In the genomic region with DNA sequence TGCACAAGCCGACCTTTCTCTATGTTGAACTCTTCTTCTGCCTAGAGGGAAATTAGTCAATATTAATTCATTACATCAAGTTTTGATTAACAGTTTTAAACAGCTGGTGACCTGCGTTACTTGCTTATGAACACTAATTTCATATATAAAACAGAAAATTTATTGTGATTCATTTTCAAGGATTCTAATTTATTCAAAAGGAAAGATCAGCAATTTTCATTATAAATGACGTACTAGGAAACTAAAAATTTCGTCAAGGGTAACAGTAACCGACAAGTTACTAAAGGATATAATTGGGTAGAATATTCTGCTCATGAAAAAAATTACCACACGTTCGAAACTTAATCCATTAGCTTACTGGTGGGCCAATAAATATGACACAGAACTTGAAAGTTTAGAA, we compare ENCODE assay signal across 30 cellular contexts. TPM values are rescaled to one million over a fixed set of nuclear protein-coding genes. Genes with fewer than 3 reads are reported as not detected.
"Had no signal": no experiment of that assay in that cellular context is flagged by ENCODE, and none has a peak within 500 bp of the region (broad histone marks: within the 10 kb centered on the region; RNA-seq: fewer than 3 reads in every experiment).

No MANE protein-coding gene starts in this region.

- H3K27ac Mint-ChIP-seq: dendritic cell treated with granulocyte-macrophage colony-stimulating factor and Interleukin-4, amounts not matched to agents 40 ng/mL and 50 ng/mL, for 4 days; effector memory CD8-positive, alpha-beta T cell; endodermal cell; mesothelial cell of epicardium had no signal

- H3K27me3 ChIP-seq: colonic mucosa, esophagus squamous epithelium, gastrocnemius medialis, heart right ventricle, left lung had no signal

- FAIRE-seq: endometrium, islet of Langerhans, keratinocyte had no signal

- H3K9me3 ChIP-seq: colonic mucosa, esophagus squamous epithelium, gastrocnemius medialis, heart right ventricle, left lung, lower lobe of right lung, mucosa of descending colon had no signal

- H3K4me3 Mint-ChIP-seq: dendritic cell treated with granulocyte-macrophage colony-stimulating factor and Interleukin-4, amounts not matched to agents 40 ng/mL and 50 ng/mL, for 4 days; effector memory CD8-positive, alpha-beta T cell; endodermal cell; mesothelial cell of epicardium had no signal

- ATAC-seq: effector memory CD8-positive, alpha-beta T cell; esophagus mucosa; gastrocnemius medialis; heart right ventricle; left cardiac atrium; left lung; left ventricle myocardium superior; lower lobe of right lung; mucosa of descending colon had no signal

- H3K4me3 ChIP-seq: colonic mucosa, esophagus squamous epithelium, gastrocnemius medialis, heart right ventricle, left lung, lower lobe of right lung, mucosa of descending colon had no signal

- DNase-seq: colonic mucosa; cortex of kidney; effector CD8-positive, alpha-beta T cell; effector memory CD8-positive, alpha-beta T cell; endodermal cell; erythroblast; esophagus squamous epithelium; foreskin fibroblast; foreskin melanocyte; gastrocnemius medialis; glutamatergic neuron; heart right ventricle; hippocampal formation; left cardiac atrium; left lung; left ventricle myocardium superior; lower lobe of right lung; mesenchymal stem cell; mucosa of descending colon had no signal

- H3K4me1 Mint-ChIP-seq: mesothelial cell of epicardium had no signal

- H3K27ac ChIP-seq: colonic mucosa, epithelial cell of prostate, esophagus squamous epithelium, gastrocnemius medialis, heart right ventricle, left lung, lower lobe of right lung had no signal

- H3K9me3 Mint-ChIP-seq: dendritic cell treated with granulocyte-macrophage colony-stimulating factor and Interleukin-4, amounts not matched to agents 40 ng/mL and 50 ng/mL, for 4 days; effector memory CD8-positive, alpha-beta T cell; endodermal cell; mesothelial cell of epicardium had no signal

- H3K4me1 ChIP-seq: colonic mucosa, esophagus squamous epithelium, gastrocnemius medialis, left lung, lower lobe of right lung had no signal

- H3K27me3 Mint-ChIP-seq: dendritic cell treated with granulocyte-macrophage colony-stimulating factor and Interleukin-4, amounts not matched to agents 40 ng/mL and 50 ng/mL, for 4 days; effector memory CD8-positive, alpha-beta T cell had no signal

RNA-seq across cellular contexts. Expression of a gene that starts 50.0 kb away (rescaled TPM):
- total RNA-seq: colonic mucosa, dermis microvascular lymphatic vessel endothelial cell, glomerular endothelial cell, lung microvascular endothelial cell, myocyte had no signal
